10 cellular contexts compared by ENCODE assay signal in the genomic region with DNA sequence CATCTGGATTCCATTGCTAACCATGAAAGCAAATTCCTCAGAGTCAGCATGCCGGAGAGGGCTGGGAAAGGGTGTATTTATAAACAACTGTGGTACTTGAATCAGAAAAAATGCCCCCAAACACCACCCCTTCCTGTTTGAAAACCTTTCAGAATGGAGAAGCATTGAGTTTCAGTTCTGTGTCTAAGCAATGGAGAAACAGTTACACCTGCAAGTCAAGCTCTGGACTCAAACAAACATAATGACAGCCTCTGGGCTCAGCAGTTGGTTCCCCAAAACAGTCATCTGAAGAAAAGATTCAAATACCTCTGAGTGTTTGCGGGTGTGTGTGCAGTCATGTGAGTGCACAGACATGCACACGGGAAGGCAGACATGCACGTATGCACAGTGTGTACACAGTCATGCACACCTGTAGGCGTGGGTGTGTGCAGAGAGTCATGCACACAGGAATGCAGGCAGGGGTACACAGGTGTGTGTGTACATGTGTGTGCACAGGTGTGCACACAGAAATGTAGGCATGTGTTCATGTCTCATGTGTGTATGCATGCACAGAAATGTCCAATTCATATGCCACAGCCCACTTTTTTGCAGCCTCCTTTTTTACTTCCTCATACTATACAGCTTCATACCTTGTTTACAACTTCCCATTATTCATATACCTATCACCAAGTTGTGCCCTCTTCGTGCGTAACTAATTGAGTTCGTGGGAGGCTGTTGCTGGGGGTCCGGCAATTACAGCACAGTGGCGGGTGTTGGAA.
DNase-seq lines count a peak whose midpoint lies in the region; ATAC-seq and TF ChIP-seq lines count a peak whose summit lies in the region.
"Had no signal": no experiment of that assay in that cellular context is flagged by ENCODE, and none has a peak within 500 bp of the region (broad histone marks: within the 10 kb centered on the region; RNA-seq: fewer than 3 reads in every experiment).

No MANE protein-coding gene starts in this region.

- peak; percentile 3 for DNase-seq in medulla oblongata (ENCODE audit: extremely low spot score)
- no peak for DNase-seq in DMS153 treated with DMSO at 0.1 percent for 48 hours (lab: John Stamatoyannopoulos, UW; ENCODE audit: unreplicated experiment)
- no peak for DNase-seq in stimulated activated CD4-positive, alpha-beta T cell treated with anti-CD3 and anti-CD28 coated beads, Interleukin-12 subunit alpha, Interleukin-12 subunit beta, amount 100 ng/mL, for 4 hours
- DNase-seq in NCI-H1092 (lab: John Stamatoyannopoulos, UW) = no peak
- DNase-seq in right lobe of liver = no peak
- DNase-seq: DND-41 had no signal

- H3K36me3 ChIP-seq in right lobe of liver = no peaks in the 10 kb centered on the region
- H3K36me3 ChIP-seq: thoracic aorta had no signal

- no peaks in the 10 kb centered on the region for H3K27me3 ChIP-seq in right lobe of liver

- no peaks in the 10 kb centered on the region for H3K9me3 ChIP-seq in right lobe of liver
- H3K9me3 ChIP-seq: thoracic aorta had no signal

- no peak overlapping the region for H3K27ac ChIP-seq in right lobe of liver
- H3K27ac ChIP-seq: thoracic aorta had no signal

- ATAC-seq in GM18517 (IDR thresholded peaks at IDR 0.05; ENCODE audit: unreplicated experiment) (peak; percentile 80), GM21717 (IDR thresholded peaks at IDR 0.05; ENCODE audit: unreplicated experiment) (peak; percentile 76), HG03432 (IDR thresholded peaks at IDR 0.05; ENCODE audit: unreplicated experiment) (peak; percentile 60), right lobe of liver (no peak)

- no peak overlapping the region for H3K4me3 ChIP-seq in right lobe of liver
- H3K4me3 ChIP-seq: thoracic aorta had no signal

- intact Hi-C loops in right lobe of liver (cut with DNase I) = no loop called here

- H3K4me1 ChIP-seq in right lobe of liver = no peaks in the 10 kb centered on the region

- no peak for TF ChIP-seq POLR2A in right lobe of liver (IDR thresholded peaks at IDR 0.05)

- no peak for TF ChIP-seq CTCF in right lobe of liver (IDR thresholded peaks at IDR 0.05)

- WGBS in right lobe of liver (ENCODE audit: insufficient coverage, low coverage, low lambda C conversion rate, missing lambda C conversion rate) = 56% methylated on average over 8 of the region's 10 CpGs

Comparison
In these comparisons a context has a peak if more than half of its experiments do, and no peak if none do; other contexts are left out.
1. ATAC-seq: peak in GM18517 (single experiment), GM21717 (single experiment) and HG03432 (single experiment); none in right lobe of liver (0 of 4).